15 cellular contexts compared by ENCODE assay signal in genomic region chr7:128812514-128813168, GRCh38. TPM values are rescaled to one million over a fixed set of nuclear protein-coding genes. Genes with fewer than 3 reads are reported as not detected.
A peak's percentile ranks its signal among the peaks of the same experiment; 100 is the strongest.
DNase-seq lines count a peak whose midpoint lies in the region; ATAC-seq and TF ChIP-seq lines count a peak whose summit lies in the region.
"Had no signal": no experiment of that assay in that cellular context is flagged by ENCODE, and none has a peak within 500 bp of the region (broad histone marks: within the 10 kb centered on the region; RNA-seq: fewer than 3 reads in every experiment).

No MANE protein-coding gene starts in this region.

- no peak overlapping the region for H2BK15ac ChIP-seq in neuronal stem cell (ENCODE audit: low read length)

- no peak overlapping the region for H2BK5ac ChIP-seq in neuronal stem cell (ENCODE audit: low read length)

- H2BK12ac ChIP-seq in neuronal stem cell (ENCODE audit: low read length): no peak overlapping the region

- peak overlapping the region; percentile 56 for H3K9ac ChIP-seq in neuronal stem cell (ENCODE audit: low read depth, low read length, poor library complexity)

- H2AFZ ChIP-seq in neuronal stem cell (ENCODE audit: low read length): no peak overlapping the region

- no peak overlapping the region for H3K4me2 ChIP-seq in neuronal stem cell (ENCODE audit: insufficient read depth, low read length, poor library complexity, severe bottlenecking)

- no peak overlapping the region for H3K4ac ChIP-seq in neuronal stem cell (ENCODE audit: low read length)

- H3K9me3 ChIP-seq in HAP-1 (no peaks in the 10 kb centered on the region), neuronal stem cell (replicated peaks in 1 of 2; ENCODE audit: control insufficient read depth in 2 of 2, insufficient read depth in 1 of 2, low read depth in 1 of 2, low read length in 2 of 2) (no peaks in the 10 kb centered on the region)
- H3K9me3 ChIP-seq: thyroid gland had no signal

- peak overlapping the region; percentile 15 for H3K18ac ChIP-seq in neuronal stem cell (ENCODE audit: low read length)

- peak; percentile 27 to 76 for DNase-seq in HAP-1 (ENCODE audit: low spot score in 2 of 2)
- DNase-seq in NCI-H345 treated with DMSO at 0.1 percent for 48 hours (lab: John Stamatoyannopoulos, UW; ENCODE audit: unreplicated experiment): peak; percentile 88
- peak; percentile 44 to 84 for DNase-seq in cardiac fibroblast (ENCODE audit: low read depth in 2 of 2)
- DNase-seq in neuronal stem cell (ENCODE audit: low spot score): no peak
- DNase-seq in GM19238 (ENCODE audit: insufficient read length, low spot score): no peak
- no peak for DNase-seq in activated T-cell treated with anti-CD3 and anti-CD28 coated beads, Interleukin-2, amount 50 U/mL, for 24 hours
- DNase-seq: activated CD4-positive, alpha-beta memory T cell treated with anti-CD3 and anti-CD28 coated beads for 36 hours; activated naive CD8-positive, alpha-beta T cell treated with anti-CD3 and anti-CD28 coated beads, Interleukin-2, amount 10 ng/mL, durations not matched to agents 7 days and 5 days; NCI-H2171; retina; thyroid gland had no signal

- H3K79me1 ChIP-seq in neuronal stem cell (ENCODE audit: low read depth, low read length): no peaks in the 10 kb centered on the region

- TF ChIP-seq CTCF in cardiac fibroblast (IDR thresholded peaks at IDR 0.05; ENCODE audit: low read depth, low read length): no peak

- no peak overlapping the region for H2BK120ac ChIP-seq in neuronal stem cell (ENCODE audit: low read depth, low read length)

- H3K27ac ChIP-seq in neuronal stem cell (replicated peaks; ENCODE audit: low read length): no peak overlapping the region
- H3K27ac ChIP-seq: thyroid gland had no signal

- no peak overlapping the region for H4K91ac ChIP-seq in neuronal stem cell (ENCODE audit: low read depth, low read length, poor library complexity)

- no peak overlapping the region for H3K23ac ChIP-seq in neuronal stem cell (ENCODE audit: low read depth, low read length, poor library complexity)

- no peak overlapping the region for H4K8ac ChIP-seq in neuronal stem cell (ENCODE audit: low read depth, low read length)

- no CpG with 5 or more reads among the region's 11 CpGs for WGBS in neuronal stem cell (ENCODE audit: extremely low coverage in 2 of 2, insufficient read length in 2 of 2, insufficient replicate concordance in 1 of 2), 2 donors

- no peak overlapping the region for H2AK5ac ChIP-seq in neuronal stem cell (ENCODE audit: low read depth, low read length)

- H3K4me3 ChIP-seq in HAP-1: no peak overlapping the region
- no peak overlapping the region for H3K4me3 ChIP-seq in cardiac fibroblast (replicated peaks in 1 of 2; ENCODE audit: low read depth in 2 of 2, low read length in 2 of 2)
- H3K4me3 ChIP-seq in neuronal stem cell (ENCODE audit: low read length in 2 of 2): no peak overlapping the region
- H3K4me3 ChIP-seq: dorsolateral prefrontal cortex, thyroid gland had no signal

- no peaks in the 10 kb centered on the region for H3K4me1 Mint-ChIP-seq in activated T-cell treated with anti-CD3 and anti-CD28 coated beads, Interleukin-2, amount 50 U/mL, for 24 hours (ENCODE audit: low read depth)
- H3K4me1 Mint-ChIP-seq: activated naive CD8-positive, alpha-beta T cell treated with anti-CD3 and anti-CD28 coated beads, Interleukin-2, amount 10 ng/mL, durations not matched to agents 7 days and 5 days; mesothelial cell of epicardium had no signal

- H3K4me1 ChIP-seq in HAP-1 (no peaks in the 10 kb centered on the region; the same call in 1 of the 2 replicates), neuronal stem cell (ENCODE audit: control insufficient read depth in 2 of 2, insufficient read depth in 1 of 2, low read depth in 1 of 2, low read length in 2 of 2) (peaks cover 0 to 8% of the 10 kb centered on the region in 2 donors)
- H3K4me1 ChIP-seq: thyroid gland had no signal

- no peaks in the 10 kb centered on the region for H3K9me3 Mint-ChIP-seq in activated T-cell treated with anti-CD3 and anti-CD28 coated beads, Interleukin-2, amount 50 U/mL, for 24 hours
- H3K9me3 Mint-ChIP-seq: activated CD4-positive, alpha-beta memory T cell treated with anti-CD3 and anti-CD28 coated beads for 36 hours; activated naive CD8-positive, alpha-beta T cell treated with anti-CD3 and anti-CD28 coated beads, Interleukin-2, amount 10 ng/mL, durations not matched to agents 7 days and 5 days; mesothelial cell of epicardium had no signal

- H3K36me3 Mint-ChIP-seq in activated T-cell treated with anti-CD3 and anti-CD28 coated beads, Interleukin-2, amount 50 U/mL, for 24 hours (ENCODE audit: low read depth): no peaks in the 10 kb centered on the region
- H3K36me3 Mint-ChIP-seq: activated CD4-positive, alpha-beta memory T cell treated with anti-CD3 and anti-CD28 coated beads for 36 hours; activated naive CD8-positive, alpha-beta T cell treated with anti-CD3 and anti-CD28 coated beads, Interleukin-2, amount 10 ng/mL, durations not matched to agents 7 days and 5 days had no signal

- H3K27me3 ChIP-seq in HAP-1 (ENCODE audit: low read depth) (no peaks in the 10 kb centered on the region), neuronal stem cell (ENCODE audit: control insufficient read depth in 3 of 3, insufficient read depth in 3 of 3, low read depth in 1 of 3, low read length in 3 of 3) (no peaks in the 10 kb centered on the region)
- H3K27me3 ChIP-seq: dorsolateral prefrontal cortex, thyroid gland had no signal

- H3K14ac ChIP-seq in neuronal stem cell (ENCODE audit: low read length): no peak overlapping the region

- H3K36me3 ChIP-seq in HAP-1 (replicated peaks): peaks cover 6% of the 10 kb centered on the region
- peaks cover 34 to 38% of the 10 kb centered on the region in 2 donors for H3K36me3 ChIP-seq in neuronal stem cell (replicated peaks in 1 of 2; ENCODE audit: control insufficient read depth in 2 of 2, insufficient read depth in 2 of 2, low read length in 2 of 2)
- H3K36me3 ChIP-seq: thyroid gland had no signal

- no peak for ATAC-seq in GM21619 (IDR thresholded peaks at IDR 0.05; ENCODE audit: unreplicated experiment)
- no peak for ATAC-seq in HG03108 (IDR thresholded peaks at IDR 0.05; ENCODE audit: unreplicated experiment)

- no peak overlapping the region for H3K27ac Mint-ChIP-seq in activated T-cell treated with anti-CD3 and anti-CD28 coated beads, Interleukin-2, amount 50 U/mL, for 24 hours
- H3K27ac Mint-ChIP-seq: activated CD4-positive, alpha-beta memory T cell treated with anti-CD3 and anti-CD28 coated beads for 36 hours; activated naive CD8-positive, alpha-beta T cell treated with anti-CD3 and anti-CD28 coated beads, Interleukin-2, amount 10 ng/mL, durations not matched to agents 7 days and 5 days; mesothelial cell of epicardium had no signal

- H3K4me3 Mint-ChIP-seq in activated T-cell treated with anti-CD3 and anti-CD28 coated beads, Interleukin-2, amount 50 U/mL, for 24 hours: no peak overlapping the region
- H3K4me3 Mint-ChIP-seq: activated CD4-positive, alpha-beta memory T cell treated with anti-CD3 and anti-CD28 coated beads for 36 hours; activated naive CD8-positive, alpha-beta T cell treated with anti-CD3 and anti-CD28 coated beads, Interleukin-2, amount 10 ng/mL, durations not matched to agents 7 days and 5 days; mesothelial cell of epicardium had no signal

- in situ Hi-C loops in HAP-1 (cut with MboI; ENCODE audit: low sequenced_read_pairs): no loop called here

- H3K27me3 Mint-ChIP-seq in activated T-cell treated with anti-CD3 and anti-CD28 coated beads, Interleukin-2, amount 50 U/mL, for 24 hours: no peaks in the 10 kb centered on the region
- H3K27me3 Mint-ChIP-seq: activated CD4-positive, alpha-beta memory T cell treated with anti-CD3 and anti-CD28 coated beads for 36 hours; activated naive CD8-positive, alpha-beta T cell treated with anti-CD3 and anti-CD28 coated beads, Interleukin-2, amount 10 ng/mL, durations not matched to agents 7 days and 5 days had no signal

RNA-seq across cellular contexts. Expression of gene FLNC, which starts 17.6 kb away (rescaled TPM):
- polyA plus RNA-seq in neuronal stem cell (2013, experiment 1 of 2): 17.5 TPM
- polyA plus RNA-seq in neuronal stem cell (2013, experiment 2 of 2): 17.4 TPM

RNA-seq across cellular contexts. Expression of gene CCDC136, which starts 20.9 kb away (rescaled TPM):
- 59.8 TPM for polyA plus RNA-seq in neuronal stem cell (2013, experiment 1 of 2)
- polyA plus RNA-seq in neuronal stem cell (2013, experiment 2 of 2): 63.1 TPM

RNA-seq across cellular contexts. Expression of gene OPN1SW, which starts 37.0 kb away (rescaled TPM):
- polyA plus RNA-seq in neuronal stem cell (2013, experiment 1 of 2): 0.56 TPM
- polyA plus RNA-seq in neuronal stem cell (2013, experiment 2 of 2): 0.76 TPM

RNA-seq across cellular contexts. Expression of gene ATP6V1F, which starts 50.0 kb away (rescaled TPM):
- polyA plus RNA-seq in neuronal stem cell (2013, experiment 1 of 2): 216 TPM
- polyA plus RNA-seq in neuronal stem cell (2013, experiment 2 of 2): 208 TPM

Comparison
In these comparisons a context has a peak if more than half of its experiments do, and no peak if none do; other contexts are left out.
1. DNase-seq: peak in HAP-1 (2 of 2), NCI-H345 treated with DMSO at 0.1 percent for 48 hours (single experiment) and cardiac fibroblast (2 of 2); none in neuronal stem cell (single experiment), GM19238 (single experiment) and activated T-cell treated with anti-CD3 and anti-CD28 coated beads, Interleukin-2, amount 50 U/mL, for 24 hours (single experiment).